8 cellular contexts compared by ENCODE assay signal in the genomic region with DNA sequence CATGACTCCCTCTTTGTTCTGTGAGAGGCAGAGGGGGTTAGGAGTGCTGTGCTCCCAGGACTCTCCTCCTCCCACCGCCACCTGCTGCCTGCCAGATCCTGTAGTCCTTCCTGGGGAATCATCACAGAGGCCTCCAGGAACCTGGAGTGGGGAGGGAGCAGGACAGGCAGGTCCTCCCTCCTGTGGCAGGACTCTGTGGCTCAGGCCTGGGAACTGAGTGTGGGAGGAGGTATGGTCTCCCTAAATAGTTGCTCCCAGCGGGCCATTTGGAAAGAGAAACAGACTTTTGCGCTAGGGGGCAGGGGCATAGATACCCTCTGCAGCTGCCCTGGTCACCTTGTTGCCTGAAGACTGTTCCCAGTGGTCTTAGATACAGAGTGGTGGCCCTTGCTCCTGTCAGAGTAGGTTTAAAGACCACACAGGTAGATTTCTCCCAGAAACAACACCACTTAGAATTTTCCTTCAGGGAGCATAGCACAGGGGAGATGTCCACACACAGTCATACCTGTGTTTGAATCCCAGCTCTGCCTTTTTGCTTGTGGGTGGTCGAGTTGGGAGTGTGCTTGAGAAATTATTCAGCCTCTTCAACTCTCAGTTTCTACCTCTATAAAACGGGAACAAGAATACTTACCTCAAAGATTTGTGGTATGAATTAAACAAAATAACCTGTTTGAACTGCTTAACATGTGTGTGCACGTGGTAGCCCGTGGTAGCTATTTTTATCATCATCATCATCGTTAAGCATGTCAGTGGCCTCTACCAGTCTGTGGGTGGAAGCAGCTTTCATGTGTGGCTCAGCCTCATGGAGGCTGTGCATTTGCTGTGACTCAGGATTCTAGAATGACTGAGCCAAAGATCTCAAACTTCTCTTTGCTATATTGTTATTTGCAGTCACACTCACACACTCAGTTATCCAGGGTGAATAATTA. TPM values are rescaled to one million over a fixed set of nuclear protein-coding genes. Genes with fewer than 3 reads are reported as not detected.
DNase-seq lines count a peak whose midpoint lies in the region; ATAC-seq and TF ChIP-seq lines count a peak whose summit lies in the region.

No MANE protein-coding gene starts in this region.

- no peaks in the 10 kb centered on the region for H3K79me1 ChIP-seq in H9 (ENCODE audit: insufficient read depth, low read depth, low read length, poor library complexity, severe bottlenecking)

- H3K4me1 Mint-ChIP-seq in H9 (peaks cover 19 to 23% of the 10 kb centered on the region in 2 experiments), GM23338 (peaks cover 23% of the 10 kb centered on the region)

- no peaks in the 10 kb centered on the region for H3K23me2 ChIP-seq in H9 (ENCODE audit: insufficient read length, low read depth, low read length, poor library complexity, severe bottlenecking)

- H3K4me3 Mint-ChIP-seq in H9 (no peak overlapping the region; a peak in 1 of 5 replicates), GM23338 (no peak overlapping the region)

- intact Hi-C loops in left ventricle myocardium superior (cut with micrococcal nuclease): no loop called here

- H3K9ac ChIP-seq in H9 (ENCODE audit: extremely low read depth, insufficient read length, low read length): no peak overlapping the region

- H2BK120ac ChIP-seq in H9 (ENCODE audit: low read depth, low read length, poor library complexity, severe bottlenecking): no peak overlapping the region

- no peaks in the 10 kb centered on the region for H3K79me2 ChIP-seq in DOHH2 (ENCODE audit: control insufficient read depth, low read length)
- no peaks in the 10 kb centered on the region for H3K79me2 ChIP-seq in H9 (ENCODE audit: insufficient read depth, low read length)
- H3K79me2 ChIP-seq in GM23338 (replicated peaks; ENCODE audit: insufficient read depth): no peaks in the 10 kb centered on the region

- no peak overlapping the region for H3T11ph ChIP-seq in H9 (ENCODE audit: low read length)

- H2BK15ac ChIP-seq in H9 (ENCODE audit: low read depth, low read length): no peak overlapping the region

- no peak overlapping the region for H4K8ac ChIP-seq in H9 (replicated peaks; ENCODE audit: insufficient read length, low read depth, low read length)

- no peaks in the 10 kb centered on the region; a peak in 1 of 5 replicates for H3K9me3 Mint-ChIP-seq in H9
- no peaks in the 10 kb centered on the region for H3K9me3 Mint-ChIP-seq in GM23338

- H3K27me3 Mint-ChIP-seq in H9 (ENCODE audit: low read depth): no peaks in the 10 kb centered on the region
- H3K27me3 Mint-ChIP-seq in GM23338 (ENCODE audit: insufficient read depth, low read depth, poor library complexity): peaks cover 2% of the 10 kb centered on the region

- H3K4me2 ChIP-seq in DOHH2 (ENCODE audit: low read length) (peak overlapping the region; percentile 63), H9 (ENCODE audit: insufficient read depth, insufficient read length, low read length) (no peak overlapping the region), GM23338 (no peak overlapping the region)

- H2AK5ac ChIP-seq in H9 (ENCODE audit: insufficient read length, low read length): no peak overlapping the region

- no peak overlapping the region for H4K5ac ChIP-seq in H9 (ENCODE audit: insufficient read length, low read depth, low read length)

- H3K36me3 ChIP-seq in DOHH2 (ENCODE audit: control insufficient read depth, low read length) (no peaks in the 10 kb centered on the region), GM23338 (ENCODE audit: insufficient read depth) (no peaks in the 10 kb centered on the region)

- H3K36me3 Mint-ChIP-seq in H9 (ENCODE audit: insufficient read depth in 1 of 3, low read depth in 3 of 3) (no peaks in the 10 kb centered on the region), GM23338 (ENCODE audit: low read depth) (no peaks in the 10 kb centered on the region)

- H4K91ac ChIP-seq in H9 (ENCODE audit: insufficient read length, low read depth, low read length): no peak overlapping the region

- H3K27ac ChIP-seq in DOHH2 (ENCODE audit: low read depth, low read length) (peak overlapping the region; percentile 59), H9 (ENCODE audit: insufficient read length, low read depth, low read length) (no peak overlapping the region), GM23338 (ENCODE audit: low read depth) (no peak overlapping the region)

- no CpG with 5 or more reads among the region's 8 CpGs for WGBS in H9 (ENCODE audit: extremely low coverage, insufficient read length, low lambda C conversion rate)

- H3K9me2 ChIP-seq in DOHH2 (replicated peaks; ENCODE audit: control insufficient read depth, low read length) (no peaks in the 10 kb centered on the region), GM23338 (ENCODE audit: insufficient read depth) (no peaks in the 10 kb centered on the region)

- no peak overlapping the region for H2BK12ac ChIP-seq in H9 (ENCODE audit: insufficient read length, low read depth, low read length)

- no peak overlapping the region for H2BK20ac ChIP-seq in H9 (ENCODE audit: low read depth, low read length, poor library complexity, severe bottlenecking)

- ATAC-seq in GM21717 (IDR thresholded peaks at IDR 0.05; ENCODE audit: unreplicated experiment): peak; percentile 55
- peak; percentile 4 for ATAC-seq in left ventricle myocardium superior
- ATAC-seq in GM23338: no peak

- H3K27me3 ChIP-seq in DOHH2 (ENCODE audit: control insufficient read depth, low read length) (no peaks in the 10 kb centered on the region), H9 (ENCODE audit: insufficient read depth, low read length) (no peaks in the 10 kb centered on the region), GM23338 (ENCODE audit: insufficient read depth) (no peaks in the 10 kb centered on the region)

- H2BK5ac ChIP-seq in H9 (ENCODE audit: insufficient read length, low read length): no peak overlapping the region

- no peak overlapping the region for H3K14ac ChIP-seq in H9 (ENCODE audit: insufficient read depth, low read length)

- H3K18ac ChIP-seq in H9 (ENCODE audit: insufficient read length, low read depth, low read length): no peak overlapping the region

- H2AFZ ChIP-seq in H9 (ENCODE audit: low read length) (no peak overlapping the region), GM23338 (no peak overlapping the region)

- TF ChIP-seq CTCF in DOHH2 (IDR thresholded peaks at IDR 0.05; ENCODE audit: low read depth, low read length, poor library complexity, severe bottlenecking): no peak
- TF ChIP-seq CTCF in NB4 (IDR thresholded peaks at IDR 0.05; ENCODE audit: low read depth, low read length): no peak
- TF ChIP-seq CTCF in H9 (conservative IDR thresholded peaks at IDR 0.05): no peak
- TF ChIP-seq CTCF in GM23338 (conservative IDR thresholded peaks at IDR 0.05; ENCODE audit: low read depth in 2 of 2): no peak

- peak overlapping the region; percentile 50 for H3K4me3 ChIP-seq in DOHH2 (ENCODE audit: low read length)
- H3K4me3 ChIP-seq in NB4 (ENCODE audit: low read depth, low read length): peak overlapping the region; percentile 61
- H3K4me3 ChIP-seq in GM23338: no peak overlapping the region

- peak; percentile 62 for DNase-seq in NB4 (ENCODE audit: low read depth)
- peak; percentile 72 to 78 for DNase-seq in activated T-cell treated with anti-CD3 and anti-CD28 coated beads, Interleukin-2, amount 50 U/mL, for 48 hours
- no peak for DNase-seq in left ventricle myocardium superior
- DNase-seq in stimulated activated CD4-positive, alpha-beta T cell treated with anti-CD3 and anti-CD28 coated beads, TNF-alpha, amount 100 ng/mL, for 48 hours (ENCODE audit: low read depth in 3 of 3): peak in 2 of 3 donors; percentile 56 to 77
- no peak for DNase-seq in H9
- no peak for DNase-seq in GM23338 (ENCODE audit: low spot score)

- no peak overlapping the region for H3K23ac ChIP-seq in H9 (ENCODE audit: insufficient read length, low read depth, low read length)

- no peak for TF ChIP-seq POLR2A in NB4 (IDR thresholded peaks at IDR 0.05; ENCODE audit: extremely low read depth, insufficient read length)

- no peak overlapping the region for H3K4ac ChIP-seq in H9 (ENCODE audit: low read depth, low read length)

- H3K4me1 ChIP-seq in DOHH2 (ENCODE audit: control insufficient read depth, low read length): peaks cover 92% of the 10 kb centered on the region
- H3K4me1 ChIP-seq in H9 (ENCODE audit: insufficient read depth, low read length): no peaks in the 10 kb centered on the region; the same call in 1 of the 2 replicates
- peaks cover 7% of the 10 kb centered on the region for H3K4me1 ChIP-seq in GM23338 (ENCODE audit: insufficient read depth)

- H4K20me1 ChIP-seq in DOHH2 (ENCODE audit: control insufficient read depth, insufficient read depth, low read depth, low read length) (no peaks in the 10 kb centered on the region), H9 (ENCODE audit: control insufficient read depth, insufficient read depth, insufficient read length) (no peaks in the 10 kb centered on the region), GM23338 (replicated peaks; ENCODE audit: insufficient read depth) (no peaks in the 10 kb centered on the region)

- H3F3A ChIP-seq in DOHH2 (ENCODE audit: control insufficient read depth, insufficient read depth) (peaks cover 18% of the 10 kb centered on the region), GM23338 (replicated peaks; ENCODE audit: low read depth) (no peaks in the 10 kb centered on the region)

- H3K9me3 ChIP-seq in DOHH2 (ENCODE audit: control insufficient read depth, insufficient read depth, low read length) (no peaks in the 10 kb centered on the region), H9 (ENCODE audit: control insufficient read depth, low read depth, low read length) (no peaks in the 10 kb centered on the region)

- H3K56ac ChIP-seq in H9 (ENCODE audit: insufficient read length, low read depth, low read length): no peak overlapping the region

- H3K27ac Mint-ChIP-seq in H9 (no peak overlapping the region), GM23338 (no peak overlapping the region)

TF ChIP-seq in GM23338, 12 proteins besides CTCF, POLR2A, EP300 and RAD21:
- no peak for TF ChIP-seq NANOG (IDR thresholded peaks at IDR 0.05; ENCODE audit: borderline replicate concordance)
- TF ChIP-seq EZH2phosphoT487 (IDR thresholded peaks at IDR 0.05; ENCODE audit: unreplicated experiment): no peak
- TF ChIP-seq ZNF331 (CRISPR knock-in tag; IDR thresholded peaks at IDR 0.05; ENCODE audit: low read depth): no peak
- no peak for TF ChIP-seq CREB1 (CRISPR knock-in tag; IDR thresholded peaks at IDR 0.05; ENCODE audit: low read depth)
- TF ChIP-seq STAT1 (IDR thresholded peaks at IDR 0.05; ENCODE audit: unreplicated experiment): no peak
- TF ChIP-seq ETS1 (IDR thresholded peaks at IDR 0.05): no peak
TF ChIP-seq in GM23338: peak in this region for 0.

RNA-seq across cellular contexts. Expression of gene SLC22A5, which starts 55.8 kb away (rescaled TPM):
- total RNA-seq in left ventricle myocardium superior: 26.6 TPM
- total RNA-seq in H9 (2021): 3.4 and 3.9 TPM in 2 replicates
- total RNA-seq in GM23338 (2014; rRNA removed; shearing (Covaris generic)): 2.4 and 4.8 TPM in 2 replicates
- 1.7 and 1.9 TPM in 2 replicates for polyA plus RNA-seq in GM23338 (2016; fragmentation: Nextera tagmentation; extraction: Ambion mirVana)

Comparison
In these comparisons a context has a peak if more than half of its experiments do, and no peak if none do; other contexts are left out.
1. DNase-seq: peak in NB4 (single experiment), activated T-cell treated with anti-CD3 and anti-CD28 coated beads, Interleukin-2, amount 50 U/mL, for 48 hours (2 of 2) and stimulated activated CD4-positive, alpha-beta T cell treated with anti-CD3 and anti-CD28 coated beads, TNF-alpha, amount 100 ng/mL, for 48 hours (2 of 3); none in left ventricle myocardium superior (single experiment), H9 (single experiment) and GM23338 (single experiment).